ENCODE assay signal across 19 cellular contexts in genomic region chr2:144084114-144084661, GRCh38.
A peak's percentile ranks its signal among the peaks of the same experiment; 100 is the strongest.
DNase-seq lines count a peak whose midpoint lies in the region; ATAC-seq, FAIRE-seq and TF ChIP-seq lines count a peak whose summit lies in the region.
"Had no signal": no experiment of that assay in that cellular context is flagged by ENCODE, and none has a peak within 500 bp of the region (broad histone marks: within the 10 kb centered on the region; RNA-seq: fewer than 3 reads in every experiment).

No MANE protein-coding gene starts in this region.

- H3K4me2 ChIP-seq in A549 = peak overlapping the region; percentile 42

- H3K9me3 ChIP-seq in A549 = no peaks in the 10 kb centered on the region

- ATAC-seq in A549 = peak; percentile 58 to 74; a peak in 4 of 6 replicates
- ATAC-seq in HG02938 (IDR thresholded peaks at IDR 0.05; ENCODE audit: unreplicated experiment) = no peak
- ATAC-seq in GM18520 (IDR thresholded peaks at IDR 0.05; ENCODE audit: unreplicated experiment) = no peak

- TF ChIP-seq RAD21 in A549 (conservative IDR thresholded peaks at IDR 0.05 in 1 of 2, IDR thresholded peaks at IDR 0.05 in 1 of 2) = no peak

- intact Hi-C loops in CD14-positive monocyte (cut with micrococcal nuclease) = no loop called here

- DNase-seq in A549 (ENCODE audit: low read depth in 1 of 2, low spot score in 1 of 2) (peak; percentile 5 to 39), HT1080 (ENCODE audit: low read depth) (peak; percentile 87), astrocyte of the spinal cord (ENCODE audit: low read depth, low spot score) (peak; percentile 88), glomerular visceral epithelial cell (ENCODE audit: extremely low spot score) (peak; percentile 84), NCI-H446 treated with DMSO at 0.1 percent for 48 hours (lab: John Stamatoyannopoulos, UW) (no peak), CD14-positive monocyte (ENCODE audit: low spot score) (no peak)
- DNase-seq: activated CD8-positive, alpha-beta memory T cell treated with anti-CD3 and anti-CD28 coated beads, Interleukin-2, amount 50 U/mL, for 48 hours; activated naive CD8-positive, alpha-beta T cell treated with anti-CD3 and anti-CD28 coated beads for 36 hours; DMS53; NCI-H1105; NCI-H526 treated with DMSO at 0.1 percent for 48 hours; occipital lobe; SHP77 had no signal

- no peak for TF ChIP-seq CTCF in A549 (IDR thresholded peaks at IDR 0.05)
- TF ChIP-seq CTCF in astrocyte of the spinal cord (IDR thresholded peaks at IDR 0.05; ENCODE audit: low read depth, low read length) = no peak
- TF ChIP-seq CTCF in CD14-positive monocyte (IDR thresholded peaks at IDR 0.05) = no peak

- POLR2A ChIA-PET in A549 (lab: Yijun Ruan, JAX) = no interaction called here

- peaks cover 0 to 2% (median 0%) of the 10 kb centered on the region in 7 donors for H3K9me3 Mint-ChIP-seq in CD14-positive monocyte

- peak overlapping the region in 1 of 2 experiments; percentile 61; a peak in 2 of 6 replicates for H3K27ac ChIP-seq in A549
- H3K27ac ChIP-seq: VCaP had no signal

- 26% methylated on average over 2 of the region's 2 CpGs for WGBS in A549 (ENCODE audit: missing lambda C conversion rate)

- peaks cover 8% of the 10 kb centered on the region for H3K4me1 Mint-ChIP-seq in CD14-positive monocyte

- no peak for FAIRE-seq in A549 (lab: Jason Lieb, UNC)
- FAIRE-seq: A204.1, H1 had no signal

- CTCF ChIA-PET in A549 (lab: Yijun Ruan, JAX) = interaction anchor here (0.6 kb wide), 1 partner anchor 53 kb away, joined by 3 read pairs; no protein-coding TSS in a partner anchor

- no peak overlapping the region for H3K4me3 Mint-ChIP-seq in CD14-positive monocyte
- H3K4me3 Mint-ChIP-seq: activated naive CD8-positive, alpha-beta T cell treated with anti-CD3 and anti-CD28 coated beads for 36 hours; type B pancreatic cell had no signal

- in situ Hi-C loops in astrocyte of the spinal cord (cut with HindIII; ENCODE audit: low sequenced_read_pairs) = no loop called here

- H3K36me3 Mint-ChIP-seq in CD14-positive monocyte = no peaks in the 10 kb centered on the region
- H3K36me3 Mint-ChIP-seq: type B pancreatic cell had no signal

- no peak overlapping the region for H3K4me3 ChIP-seq in A549
- H3K4me3 ChIP-seq in astrocyte of the spinal cord (ENCODE audit: low read depth, low read length) = no peak overlapping the region

- peaks cover 37% of the 10 kb centered on the region for H3K4me1 ChIP-seq in A549

- no peak overlapping the region for H3K27ac Mint-ChIP-seq in CD14-positive monocyte
- H3K27ac Mint-ChIP-seq: activated naive CD8-positive, alpha-beta T cell treated with anti-CD3 and anti-CD28 coated beads for 36 hours; type B pancreatic cell had no signal

- H3K27me3 Mint-ChIP-seq in CD14-positive monocyte (ENCODE audit: low read depth in 3 of 3) = peaks cover 0 to 2% (median 2%) of the 10 kb centered on the region in 3 donors
- H3K27me3 Mint-ChIP-seq: activated naive CD8-positive, alpha-beta T cell treated with anti-CD3 and anti-CD28 coated beads for 36 hours; type B pancreatic cell had no signal

- TF ChIP-seq POLR2A in A549 (IDR thresholded peaks at IDR 0.05; ENCODE audit: low read length) = no peak

- TF ChIP-seq EP300 in A549 (IDR thresholded peaks at IDR 0.05) = no peak

TF ChIP-seq in A549, 52 proteins besides CTCF, POLR2A, EP300 and RAD21:
- TF ChIP-seq MAZ (IDR thresholded peaks at IDR 0.05; ENCODE audit: borderline replicate concordance, low read depth, low read length) (no peak), ZFP36 (IDR thresholded peaks at IDR 0.05; ENCODE audit: borderline replicate concordance, partially characterized antibody) (no peak), RFX5 (IDR thresholded peaks at IDR 0.05) (no peak), MAX (IDR thresholded peaks at IDR 0.05) (0 out of 2 replicates have a peak, but pooled peaks have one; percentile 38), NPAS2 (CRISPR knock-in tag; IDR thresholded peaks at IDR 0.05; ENCODE audit: borderline replicate concordance) (no peak), ZC3H11A (IDR thresholded peaks at IDR 0.05) (no peak), SMC3 (IDR thresholded peaks at IDR 0.05) (no peak), MYC (IDR thresholded peaks at IDR 0.05; ENCODE audit: borderline replicate concordance, low read length) (no peak), RNF2 (IDR thresholded peaks at IDR 0.05; ENCODE audit: borderline replicate concordance, low read depth) (no peak), JUNB (IDR thresholded peaks at IDR 0.05) (peak; percentile 42), JUN (IDR thresholded peaks at IDR 0.05) (no peak), PBX3 (IDR thresholded peaks at IDR 0.05) (no peak), HEYL (CRISPR knock-in tag; IDR thresholded peaks at IDR 0.05) (no peak), GATA3 (IDR thresholded peaks at IDR 0.05; ENCODE audit: borderline replicate concordance) (no peak), NR3C1 (IDR thresholded peaks at IDR 0.05) (no peak), HOXB13 (CRISPR knock-in tag; IDR thresholded peaks at IDR 0.05; ENCODE audit: low read depth) (no peak), HOXB5 (CRISPR knock-in tag; IDR thresholded peaks at IDR 0.05) (no peak), EHF (CRISPR knock-in tag; IDR thresholded peaks at IDR 0.05) (no peak), FOSL2 (IDR thresholded peaks at IDR 0.05) (no peak), FOSL2 (CRISPR knock-in tag; IDR thresholded peaks at IDR 0.05) (peak; percentile 51; the same call in 1 of the 2 replicates), RCOR1 (IDR thresholded peaks at IDR 0.05; ENCODE audit: low read depth, low read length) (no peak), ESRRA (IDR thresholded peaks at IDR 0.05; ENCODE audit: borderline replicate concordance, low read length) (no peak), E2F6 (IDR thresholded peaks at IDR 0.05; ENCODE audit: borderline replicate concordance, low read depth) (no peak), TFCP2L1 (CRISPR knock-in tag; IDR thresholded peaks at IDR 0.05) (no peak), BHLHE40 (IDR thresholded peaks at IDR 0.05; ENCODE audit: low read depth, low read length) (no peak)
- TF ChIP-seq, protein P1, sequence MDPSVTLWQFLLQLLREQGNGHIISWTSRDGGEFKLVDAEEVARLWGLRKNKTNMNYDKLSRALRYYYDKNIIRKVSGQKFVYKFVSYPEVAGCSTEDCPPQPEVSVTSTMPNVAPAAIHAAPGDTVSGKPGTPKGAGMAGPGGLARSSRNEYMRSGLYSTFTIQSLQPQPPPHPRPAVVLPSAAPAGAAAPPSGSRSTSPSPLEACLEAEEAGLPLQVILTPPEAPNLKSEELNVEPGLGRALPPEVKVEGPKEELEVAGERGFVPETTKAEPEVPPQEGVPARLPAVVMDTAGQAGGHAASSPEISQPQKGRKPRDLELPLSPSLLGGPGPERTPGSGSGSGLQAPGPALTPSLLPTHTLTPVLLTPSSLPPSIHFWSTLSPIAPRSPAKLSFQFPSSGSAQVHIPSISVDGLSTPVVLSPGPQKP (IDR thresholded peaks at IDR 0.05; ENCODE audit: low read depth, low read length) = no peak
TF ChIP-seq in A549: peak in this region for 3.

Comparison
In these comparisons a context has a peak if more than half of its experiments do, and no peak if none do; other contexts are left out.
1. ATAC-seq: peak in A549 (2 of 2); none in HG02938 (single experiment) and GM18520 (single experiment).
2. DNase-seq: peak in A549 (2 of 2), HT1080 (single experiment), astrocyte of the spinal cord (single experiment) and glomerular visceral epithelial cell (single experiment); none in NCI-H446 treated with DMSO at 0.1 percent for 48 hours (single experiment) and CD14-positive monocyte (single experiment).